Comparison of ENCODE assay signal across 8 cellular contexts in the genomic region with DNA sequence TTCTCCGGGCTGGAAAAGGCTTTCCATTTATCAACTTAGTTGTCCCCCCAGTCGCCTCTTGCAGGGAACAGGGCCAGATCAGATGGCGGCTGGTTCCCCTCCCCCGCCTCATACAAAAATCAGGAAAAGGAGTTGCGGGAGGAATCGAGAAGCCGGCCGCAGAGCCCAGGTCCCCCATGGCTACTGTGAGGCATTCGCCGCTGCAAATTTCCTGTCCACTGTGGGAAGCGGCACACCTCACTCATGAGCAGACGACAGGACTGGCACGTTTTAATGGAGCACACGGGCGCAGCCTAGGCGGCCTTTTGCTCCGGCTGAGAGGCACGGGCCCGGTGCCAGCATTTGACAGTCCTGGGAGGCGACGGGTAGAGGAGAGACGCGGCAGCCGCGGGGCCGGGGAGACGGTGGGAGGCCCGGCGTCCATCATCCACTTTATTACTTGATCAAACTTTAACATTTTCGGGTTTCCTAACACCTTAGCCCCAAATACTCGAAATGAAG. TPM values are rescaled to one million over a fixed set of nuclear protein-coding genes. Genes with fewer than 3 reads are reported as not detected.
DNase-seq lines count a peak whose midpoint lies in the region; ATAC-seq and TF ChIP-seq lines count a peak whose summit lies in the region.

No MANE protein-coding gene starts in this region.

- DNase-seq in activated naive CD4-positive, alpha-beta T cell treated with anti-CD3 and anti-CD28 coated beads, Interleukin-2, amount 10 ng/mL, durations not matched to agents 7 days and 5 days, result no peak
- DNase-seq in activated naive CD4-positive, alpha-beta T cell (lab: John Stamatoyannopoulos, UW), result no peak
- DNase-seq in SHP77 treated with DMSO at 0.1 percent for 48 hours (lab: John Stamatoyannopoulos, UW) (peak; percentile 72), heart left ventricle (no peak), sigmoid colon (peak; percentile 53), RPMI8226 (no peak), Peyer's patch (no peak)

- peaks cover 32% of the 10 kb centered on the region for H3K4me1 Mint-ChIP-seq in activated naive CD4-positive, alpha-beta T cell treated with anti-CD3 and anti-CD28 coated beads, Interleukin-2, amount 10 ng/mL, durations not matched to agents 7 days and 5 days

- H3K4me1 ChIP-seq in heart left ventricle, result peaks cover 7 to 32% (median 20%) of the 10 kb centered on the region in 12 donors
- H3K4me1 ChIP-seq in sigmoid colon, result peaks cover 0 to 29% (median 26%) of the 10 kb centered on the region in 4 donors
- H3K4me1 ChIP-seq in Peyer's patch, result peaks cover 3 to 25% (median 14%) of the 10 kb centered on the region in 4 donors

- H3K36me3 Mint-ChIP-seq in activated naive CD4-positive, alpha-beta T cell treated with anti-CD3 and anti-CD28 coated beads, Interleukin-2, amount 10 ng/mL, durations not matched to agents 7 days and 5 days, result peaks cover 3% of the 10 kb centered on the region

- peaks cover 31 to 89% (median 66%) of the 10 kb centered on the region in 9 donors for H3K27me3 ChIP-seq in heart left ventricle
- H3K27me3 ChIP-seq in sigmoid colon, result peaks cover 25 to 84% (median 38%) of the 10 kb centered on the region in 3 donors
- H3K27me3 ChIP-seq in Peyer's patch, result peaks cover 0 to 9% of the 10 kb centered on the region in 2 donors

- no peak overlapping the region for H3K27ac Mint-ChIP-seq in activated naive CD4-positive, alpha-beta T cell treated with anti-CD3 and anti-CD28 coated beads, Interleukin-2, amount 10 ng/mL, durations not matched to agents 7 days and 5 days

- TF ChIP-seq POLR2A in heart left ventricle (IDR thresholded peaks at IDR 0.05), result no peak
- TF ChIP-seq POLR2A in sigmoid colon (IDR thresholded peaks at IDR 0.05), result no peak
- no peak for TF ChIP-seq POLR2A in Peyer's patch (IDR thresholded peaks at IDR 0.05)

- ATAC-seq in heart left ventricle (peak in 3 of 4 donors; percentile 21 to 64 (median 48)), HG02678 (IDR thresholded peaks at IDR 0.05; ENCODE audit: unreplicated experiment) (no peak)

- H3K4me3 ChIP-seq in heart left ventricle, result peak overlapping the region; percentile 27 to 65 (median 48)
- peak overlapping the region in 2 of 4 donors; percentile 55 to 57 for H3K4me3 ChIP-seq in sigmoid colon
- peak overlapping the region in 2 of 4 donors; percentile 59 to 64 for H3K4me3 ChIP-seq in Peyer's patch

- H3K4me3 Mint-ChIP-seq in activated naive CD4-positive, alpha-beta T cell treated with anti-CD3 and anti-CD28 coated beads, Interleukin-2, amount 10 ng/mL, durations not matched to agents 7 days and 5 days, result peak overlapping the region; percentile 81

- H3K9me3 ChIP-seq in heart left ventricle, result no peaks in the 10 kb centered on the region
- no peaks in the 10 kb centered on the region for H3K9me3 ChIP-seq in sigmoid colon
- H3K9me3 ChIP-seq in Peyer's patch, result no peaks in the 10 kb centered on the region

- WGBS in heart left ventricle, 4 donors, result 3 to 8% (median 5%) methylated on average over 31 of the region's 31 CpGs
- WGBS in sigmoid colon, 2 donors, result 6 to 9% methylated on average over 31 of the region's 31 CpGs

- intact Hi-C loops in heart left ventricle (cut with DNase I), result no loop called here
- intact Hi-C loops in sigmoid colon (cut with DNase I), result no loop called here

- H3K27me3 Mint-ChIP-seq in activated naive CD4-positive, alpha-beta T cell treated with anti-CD3 and anti-CD28 coated beads, Interleukin-2, amount 10 ng/mL, durations not matched to agents 7 days and 5 days, result peaks cover 90% of the 10 kb centered on the region

- H3K36me3 ChIP-seq in heart left ventricle (no peaks in the 10 kb centered on the region), sigmoid colon (no peaks in the 10 kb centered on the region), Peyer's patch (no peaks in the 10 kb centered on the region)

- TF ChIP-seq EP300 in sigmoid colon (IDR thresholded peaks at IDR 0.05), result no peak

- no peak overlapping the region for H3K27ac ChIP-seq in heart left ventricle
- H3K27ac ChIP-seq in sigmoid colon, result no peak overlapping the region
- H3K27ac ChIP-seq in Peyer's patch, result peak overlapping the region in 1 of 4 donors; percentile 66

- CTCF ChIA-PET in activated naive CD4-positive, alpha-beta T cell treated with anti-CD3 and anti-CD28 coated beads, Interleukin-2, amount 10 ng/mL, durations not matched to agents 7 days and 5 days (lab: Charles Lee), result no interaction called here

- no peaks in the 10 kb centered on the region for H3K9me3 Mint-ChIP-seq in activated naive CD4-positive, alpha-beta T cell treated with anti-CD3 and anti-CD28 coated beads, Interleukin-2, amount 10 ng/mL, durations not matched to agents 7 days and 5 days

- TF ChIP-seq CTCF in heart left ventricle (IDR thresholded peaks at IDR 0.05), result no peak
- TF ChIP-seq CTCF in sigmoid colon (IDR thresholded peaks at IDR 0.05), result no peak
- no peak for TF ChIP-seq CTCF in Peyer's patch (IDR thresholded peaks at IDR 0.05)

RNA-seq across cellular contexts. Expression of gene GNG4, which starts 1.1 kb away (rescaled TPM):
- total RNA-seq in heart left ventricle (under 1 TPM in 2 of 9 donors, not detected in 7; 0.06 to 0.07 TPM), sigmoid colon (1 to 10 TPM; 1.5 to 3.9 (median 2.8) TPM), Peyer's patch (1 to 10 TPM; 1.6 to 9.1 (median 2.9) TPM)
- polyA plus RNA-seq in heart left ventricle (not detected), sigmoid colon (10 to 100 TPM in 2 of 3 donors, 1 to 10 TPM in 1; 5.2 to 31.9 (median 10.8) TPM)

Comparison
In these comparisons a context has a peak if more than half of its experiments do, and no peak if none do; other contexts are left out.
1. DNase-seq: peak in SHP77 treated with DMSO at 0.1 percent for 48 hours (single experiment) and sigmoid colon (single experiment); none in activated naive CD4-positive, alpha-beta T cell treated with anti-CD3 and anti-CD28 coated beads, Interleukin-2, amount 10 ng/mL, durations not matched to agents 7 days and 5 days (single experiment), activated naive CD4-positive, alpha-beta T cell (0 of 4), heart left ventricle (0 of 5), RPMI8226 (single experiment) and Peyer's patch (0 of 3).